ENCODE assay signal across 1 cellular context in the genomic region with DNA sequence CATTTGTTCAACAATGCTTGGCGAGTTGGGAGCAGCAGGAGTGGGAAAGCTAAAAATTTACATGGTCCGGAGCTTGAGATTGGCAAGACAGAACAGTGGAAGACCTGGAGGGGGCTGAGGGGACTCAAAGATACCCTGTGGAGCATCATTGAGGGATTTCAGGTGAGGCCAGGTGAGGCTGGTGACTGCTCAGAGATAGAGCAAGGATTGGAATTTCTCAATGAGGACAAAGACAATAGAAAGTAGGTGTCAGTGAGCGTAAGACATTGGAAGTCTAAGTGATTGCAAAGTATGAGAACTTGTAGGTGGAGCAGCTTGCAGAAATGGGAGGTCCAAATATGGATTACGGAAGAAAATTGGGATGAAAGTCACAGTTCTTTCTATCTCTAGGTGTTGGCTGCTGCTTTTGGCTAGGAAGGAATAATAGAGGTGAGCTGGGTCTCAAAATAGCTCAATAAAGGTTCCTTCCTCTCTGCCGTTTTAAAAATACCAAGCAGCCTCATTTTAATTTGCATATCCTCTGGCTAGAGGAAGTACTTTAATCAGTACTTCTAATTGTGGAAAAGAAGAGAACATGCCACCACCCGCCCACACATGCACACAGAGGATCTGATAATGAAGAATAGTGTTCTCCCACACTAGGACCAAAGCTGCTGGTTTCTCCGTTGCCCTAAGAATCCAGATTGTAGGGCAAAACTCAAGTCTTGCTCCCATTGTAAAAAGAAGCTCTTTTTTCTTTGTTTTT.
TF ChIP-seq lines count a peak whose summit lies in the region.

No MANE protein-coding gene starts in this region.

TF ChIP-seq in GM23338, 12 proteins besides CTCF, POLR2A, EP300 and RAD21 (continued from another document):
- TF ChIP-seq, protein P1, sequence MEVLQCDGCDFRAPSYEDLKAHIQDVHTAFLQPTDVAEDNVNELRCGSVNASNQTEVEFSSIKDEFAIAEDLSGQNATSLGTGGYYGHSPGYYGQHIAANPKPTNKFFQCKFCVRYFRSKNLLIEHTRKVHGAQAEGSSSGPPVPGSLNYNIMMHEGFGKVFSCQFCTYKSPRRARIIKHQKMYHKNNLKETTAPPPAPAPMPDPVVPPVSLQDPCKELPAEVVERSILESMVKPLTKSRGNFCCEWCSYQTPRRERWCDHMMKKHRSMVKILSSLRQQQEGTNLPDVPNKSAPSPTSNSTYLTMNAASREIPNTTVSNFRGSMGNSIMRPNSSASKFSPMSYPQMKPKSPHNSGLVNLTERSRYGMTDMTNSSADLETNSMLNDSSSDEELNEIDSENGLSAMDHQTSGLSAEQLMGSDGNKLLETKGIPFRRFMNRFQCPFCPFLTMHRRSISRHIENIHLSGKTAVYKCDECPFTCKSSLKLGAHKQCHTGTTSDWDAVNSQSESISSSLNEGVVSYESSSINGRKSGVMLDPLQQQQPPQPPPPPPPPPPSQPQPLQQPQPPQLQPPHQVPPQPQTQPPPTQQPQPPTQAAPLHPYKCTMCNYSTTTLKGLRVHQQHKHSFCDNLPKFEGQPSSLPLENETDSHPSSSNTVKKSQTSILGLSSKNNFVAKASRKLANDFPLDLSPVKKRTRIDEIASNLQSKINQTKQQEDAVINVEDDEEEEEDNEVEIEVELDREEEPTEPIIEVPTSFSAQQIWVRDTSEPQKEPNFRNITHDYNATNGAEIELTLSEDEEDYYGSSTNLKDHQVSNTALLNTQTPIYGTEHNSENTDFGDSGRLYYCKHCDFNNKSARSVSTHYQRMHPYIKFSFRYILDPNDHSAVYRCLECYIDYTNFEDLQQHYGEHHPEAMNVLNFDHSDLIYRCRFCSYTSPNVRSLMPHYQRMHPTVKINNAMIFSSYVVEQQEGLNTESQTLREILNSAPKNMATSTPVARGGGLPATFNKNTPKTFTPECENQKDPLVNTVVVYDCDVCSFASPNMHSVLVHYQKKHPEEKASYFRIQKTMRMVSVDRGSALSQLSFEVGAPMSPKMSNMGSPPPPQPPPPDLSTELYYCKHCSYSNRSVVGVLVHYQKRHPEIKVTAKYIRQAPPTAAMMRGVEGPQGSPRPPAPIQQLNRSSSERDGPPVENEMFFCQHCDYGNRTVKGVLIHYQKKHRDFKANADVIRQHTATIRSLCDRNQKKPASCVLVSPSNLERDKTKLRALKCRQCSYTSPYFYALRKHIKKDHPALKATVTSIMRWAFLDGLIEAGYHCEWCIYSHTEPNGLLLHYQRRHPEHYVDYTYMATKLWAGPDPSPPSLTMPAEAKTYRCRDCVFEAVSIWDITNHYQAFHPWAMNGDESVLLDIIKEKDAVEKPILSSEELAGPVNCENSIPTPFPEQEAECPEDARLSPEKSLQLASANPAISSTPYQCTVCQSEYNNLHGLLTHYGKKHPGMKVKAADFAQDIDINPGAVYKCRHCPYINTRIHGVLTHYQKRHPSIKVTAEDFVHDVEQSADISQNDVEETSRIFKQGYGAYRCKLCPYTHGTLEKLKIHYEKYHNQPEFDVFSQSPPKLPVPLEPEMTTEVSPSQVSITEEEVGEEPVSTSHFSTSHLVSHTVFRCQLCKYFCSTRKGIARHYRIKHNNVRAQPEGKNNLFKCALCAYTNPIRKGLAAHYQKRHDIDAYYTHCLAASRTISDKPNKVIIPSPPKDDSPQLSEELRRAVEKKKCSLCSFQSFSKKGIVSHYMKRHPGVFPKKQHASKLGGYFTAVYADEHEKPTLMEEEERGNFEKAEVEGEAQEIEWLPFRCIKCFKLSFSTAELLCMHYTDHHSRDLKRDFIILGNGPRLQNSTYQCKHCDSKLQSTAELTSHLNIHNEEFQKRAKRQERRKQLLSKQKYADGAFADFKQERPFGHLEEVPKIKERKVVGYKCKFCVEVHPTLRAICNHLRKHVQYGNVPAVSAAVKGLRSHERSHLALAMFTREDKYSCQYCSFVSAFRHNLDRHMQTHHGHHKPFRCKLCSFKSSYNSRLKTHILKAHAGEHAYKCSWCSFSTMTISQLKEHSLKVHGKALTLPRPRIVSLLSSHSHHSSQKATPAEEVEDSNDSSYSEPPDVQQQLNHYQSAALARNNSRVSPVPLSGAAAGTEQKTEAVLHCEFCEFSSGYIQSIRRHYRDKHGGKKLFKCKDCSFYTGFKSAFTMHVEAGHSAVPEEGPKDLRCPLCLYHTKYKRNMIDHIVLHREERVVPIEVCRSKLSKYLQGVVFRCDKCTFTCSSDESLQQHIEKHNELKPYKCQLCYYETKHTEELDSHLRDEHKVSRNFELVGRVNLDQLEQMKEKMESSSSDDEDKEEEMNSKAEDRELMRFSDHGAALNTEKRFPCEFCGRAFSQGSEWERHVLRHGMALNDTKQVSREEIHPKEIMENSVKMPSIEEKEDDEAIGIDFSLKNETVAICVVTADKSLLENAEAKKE (CRISPR knock-in tag; IDR thresholded peaks at IDR 0.05): peak; percentile 57; the same call in 1 of the 2 replicates
